ENCODE assay signal across 14 cellular contexts in genomic region chr10:52949899-52950298, GRCh38.
DNase-seq lines count a peak whose midpoint lies in the region; ATAC-seq and TF ChIP-seq lines count a peak whose summit lies in the region.
"Had no signal": no experiment of that assay in that cellular context is flagged by ENCODE, and none has a peak within 500 bp of the region (broad histone marks: within the 10 kb centered on the region; RNA-seq: fewer than 3 reads in every experiment).

No MANE protein-coding gene starts in this region.

- peak overlapping the region; percentile 53 for H3K4me3 Mint-ChIP-seq in type B pancreatic cell
- H3K4me3 Mint-ChIP-seq: activated CD8-positive, alpha-beta memory T cell treated with anti-CD3 and anti-CD28 coated beads, Interleukin-2, amount 10 ng/mL, durations not matched to agents 7 days and 5 days; activated naive CD4-positive, alpha-beta T cell treated with anti-CD3 and anti-CD28 coated beads for 36 hours had no signal

- H3K36me3 ChIP-seq in SK-N-SH (replicated peaks in 1 of 2; ENCODE audit: control insufficient read depth in 1 of 2, insufficient read depth in 2 of 2, low read length in 1 of 2) = no peaks in the 10 kb centered on the region
- H3K36me3 ChIP-seq: lower lobe of right lung, tibial nerve had no signal

- H3K9me3 Mint-ChIP-seq in type B pancreatic cell = no peaks in the 10 kb centered on the region
- H3K9me3 Mint-ChIP-seq: activated naive CD4-positive, alpha-beta T cell treated with anti-CD3 and anti-CD28 coated beads for 36 hours had no signal

- no peaks in the 10 kb centered on the region for H3K9me3 ChIP-seq in SK-N-SH
- H3K9me3 ChIP-seq: lower lobe of right lung, tibial nerve had no signal

- H3K79me2 ChIP-seq in SK-N-SH (ENCODE audit: insufficient read depth) = no peaks in the 10 kb centered on the region

- no peaks in the 10 kb centered on the region for H3K4me1 ChIP-seq in SK-N-SH (ENCODE audit: control insufficient read depth in 1 of 2, insufficient read depth in 2 of 2, low read depth in 1 of 2, low read length in 1 of 2)
- H3K4me1 ChIP-seq: lower lobe of right lung, tibial nerve had no signal

- no peaks in the 10 kb centered on the region for H3K27me3 Mint-ChIP-seq in type B pancreatic cell
- H3K27me3 Mint-ChIP-seq: activated CD8-positive, alpha-beta memory T cell treated with anti-CD3 and anti-CD28 coated beads, Interleukin-2, amount 10 ng/mL, durations not matched to agents 7 days and 5 days had no signal

- no peak overlapping the region for H3K27ac ChIP-seq in SK-N-SH (ENCODE audit: low read depth in 2 of 2, low read length in 1 of 2)
- H3K27ac ChIP-seq: lower lobe of right lung, tibial nerve had no signal

- H3K9ac ChIP-seq in SK-N-SH = no peak overlapping the region

- H3F3A ChIP-seq in SK-N-SH (replicated peaks; ENCODE audit: insufficient read depth) = no peaks in the 10 kb centered on the region

- H3K4me2 ChIP-seq in SK-N-SH = no peak overlapping the region

- H3K4me3 ChIP-seq in SK-N-SH (ENCODE audit: low read depth in 2 of 2, low read length in 1 of 2) = no peak overlapping the region
- H3K4me3 ChIP-seq: lower lobe of right lung, tibial nerve had no signal

- DNase-seq in SK-N-SH (no peak), SK-MEL-5 (ENCODE audit: low read depth, low spot score) (peak; percentile 0), kidney glomerular epithelial cell (lab: John Stamatoyannopoulos, UW) (peak; percentile 51), type B pancreatic cell (ENCODE audit: extremely low spot score, unreplicated experiment) (no peak), NCI-H2196 (lab: John Stamatoyannopoulos, UW; ENCODE audit: unreplicated experiment) (no peak), cerebellar nuclear complex (lab: John Stamatoyannopoulos, UW) (no peak), AG20443 (ENCODE audit: low spot score) (no peak)
- DNase-seq: activated CD8-positive, alpha-beta memory T cell treated with anti-CD3 and anti-CD28 coated beads, Interleukin-2, amount 10 ng/mL, durations not matched to agents 7 days and 5 days; activated naive CD4-positive, alpha-beta T cell treated with anti-CD3 and anti-CD28 coated beads for 36 hours; glutamatergic neuron; lower lobe of right lung; NCI-H2171 treated with DMSO at 0.1 percent for 48 hours had no signal

- in situ Hi-C loops in SK-MEL-5 (cut with HindIII; ENCODE audit: low pct_unique_long_range_greater_than_20kb, low sequenced_read_pairs) = no loop called here

- CTCF ChIA-PET in SK-N-SH (lab: Yijun Ruan, JAX) = no interaction called here

- ATAC-seq in SK-N-SH treated with all-trans-retinoic acid at 6 μM for 48 hours = no peak
- ATAC-seq: activated CD8-positive, alpha-beta memory T cell treated with anti-CD3 and anti-CD28 coated beads, Interleukin-2, amount 10 ng/mL, durations not matched to agents 7 days and 5 days; lower lobe of right lung had no signal

- peaks cover 8% of the 10 kb centered on the region for H3K36me3 Mint-ChIP-seq in type B pancreatic cell
- H3K36me3 Mint-ChIP-seq: activated CD8-positive, alpha-beta memory T cell treated with anti-CD3 and anti-CD28 coated beads, Interleukin-2, amount 10 ng/mL, durations not matched to agents 7 days and 5 days had no signal

- H2AFZ ChIP-seq in SK-N-SH (ENCODE audit: low read depth) = no peak overlapping the region

- no peak for TF ChIP-seq EP300 in SK-N-SH (IDR thresholded peaks at IDR 0.05; ENCODE audit: borderline replicate concordance in 1 of 2, low read depth in 1 of 2, low read length in 1 of 2)

- H3K27me3 ChIP-seq in SK-N-SH (ENCODE audit: insufficient read depth) = 0 out of 2 replicates have a peak, but pooled peaks cover 4% of the 10 kb centered on the region
- H3K27me3 ChIP-seq: tibial nerve had no signal

- no peaks in the 10 kb centered on the region for H3K9me2 ChIP-seq in SK-N-SH

- 43% methylated on average over 12 of the region's 13 CpGs for WGBS in SK-N-SH (ENCODE audit: low lambda C conversion rate)

- H3K4me1 Mint-ChIP-seq in type B pancreatic cell (ENCODE audit: unreplicated experiment) = peaks cover 9% of the 10 kb centered on the region
- H3K4me1 Mint-ChIP-seq: activated CD8-positive, alpha-beta memory T cell treated with anti-CD3 and anti-CD28 coated beads, Interleukin-2, amount 10 ng/mL, durations not matched to agents 7 days and 5 days had no signal

- peak; percentile 31; the same call in 1 of the 2 replicates for TF ChIP-seq RAD21 in SK-N-SH (IDR thresholded peaks at IDR 0.05; ENCODE audit: low read length)

- TF ChIP-seq CTCF in SK-N-SH (IDR thresholded peaks at IDR 0.05) (0 out of 2 replicates have a peak, but pooled peaks have one; percentile 13), type B pancreatic cell (conservative IDR thresholded peaks at IDR 0.05) (peak; percentile 34)

- H3K27ac Mint-ChIP-seq in type B pancreatic cell = no peak overlapping the region
- H3K27ac Mint-ChIP-seq: activated CD8-positive, alpha-beta memory T cell treated with anti-CD3 and anti-CD28 coated beads, Interleukin-2, amount 10 ng/mL, durations not matched to agents 7 days and 5 days; activated naive CD4-positive, alpha-beta T cell treated with anti-CD3 and anti-CD28 coated beads for 36 hours had no signal

- POLR2A ChIA-PET in SK-N-SH (lab: Yijun Ruan, JAX) = no interaction called here

- H4K20me1 ChIP-seq in SK-N-SH (ENCODE audit: insufficient read depth) = no peaks in the 10 kb centered on the region

TF ChIP-seq in SK-N-SH, 30 proteins besides CTCF, POLR2A, EP300 and RAD21 (continues in another document):
- TF ChIP-seq EZH2phosphoT487 (IDR thresholded peaks at IDR 0.05; ENCODE audit: borderline replicate concordance, low read depth) (no peak), MEF2A (IDR thresholded peaks at IDR 0.05; ENCODE audit: borderline replicate concordance, low read depth) (no peak), JUND (IDR thresholded peaks at IDR 0.05) (no peak), TEAD4 (IDR thresholded peaks at IDR 0.05; ENCODE audit: borderline replicate concordance, insufficient read depth) (no peak), GATA2 (CRISPR knock-in tag; IDR thresholded peaks at IDR 0.05) (no peak), YY1 (IDR thresholded peaks at IDR 0.05; ENCODE audit: low read depth) (no peak), IRF3 (IDR thresholded peaks at IDR 0.05; ENCODE audit: low read depth, low read length) (no peak), RFX5 (IDR thresholded peaks at IDR 0.05; ENCODE audit: low read length) (no peak), RXRA (IDR thresholded peaks at IDR 0.05; ENCODE audit: borderline replicate concordance, low read depth) (no peak), SMC3 (IDR thresholded peaks at IDR 0.05; ENCODE audit: low read depth, low read length) (no peak)

TF ChIP-seq in SK-N-SH treated with all-trans-retinoic acid at 6 μM for 48 hours, 23 proteins besides CTCF, POLR2A, EP300 and RAD21:
- TF ChIP-seq CSDC2 (CRISPR knock-in tag; IDR thresholded peaks at IDR 0.05) = no peak
- TF ChIP-seq TCF4 (CRISPR knock-in tag; IDR thresholded peaks at IDR 0.05; ENCODE audit: borderline replicate concordance) = no peak
- TF ChIP-seq ZFP3 (CRISPR knock-in tag; IDR thresholded peaks at IDR 0.05) = no peak
- no peak for TF ChIP-seq ZFP30 (CRISPR knock-in tag; IDR thresholded peaks at IDR 0.05)
- TF ChIP-seq, protein P1, sequence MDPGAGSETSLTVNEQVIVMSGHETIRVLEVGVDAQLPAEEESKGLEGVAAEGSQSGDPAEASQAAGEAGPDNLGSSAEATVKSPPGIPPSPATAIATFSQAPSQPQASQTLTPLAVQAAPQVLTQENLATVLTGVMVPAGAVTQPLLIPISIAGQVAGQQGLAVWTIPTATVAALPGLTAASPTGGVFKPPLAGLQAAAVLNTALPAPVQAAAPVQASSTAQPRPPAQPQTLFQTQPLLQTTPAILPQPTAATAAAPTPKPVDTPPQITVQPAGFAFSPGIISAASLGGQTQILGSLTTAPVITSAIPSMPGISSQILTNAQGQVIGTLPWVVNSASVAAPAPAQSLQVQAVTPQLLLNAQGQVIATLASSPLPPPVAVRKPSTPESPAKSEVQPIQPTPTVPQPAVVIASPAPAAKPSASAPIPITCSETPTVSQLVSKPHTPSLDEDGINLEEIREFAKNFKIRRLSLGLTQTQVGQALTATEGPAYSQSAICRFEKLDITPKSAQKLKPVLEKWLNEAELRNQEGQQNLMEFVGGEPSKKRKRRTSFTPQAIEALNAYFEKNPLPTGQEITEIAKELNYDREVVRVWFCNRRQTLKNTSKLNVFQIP (CRISPR knock-in tag; IDR thresholded peaks at IDR 0.05; ENCODE audit: borderline replicate concordance, low read depth) = no peak
- no peak for TF ChIP-seq GLIS3 (CRISPR knock-in tag; IDR thresholded peaks at IDR 0.05)
- no peak for TF ChIP-seq ZNF70 (CRISPR knock-in tag; IDR thresholded peaks at IDR 0.05)
- TF ChIP-seq PPARA (CRISPR knock-in tag; IDR thresholded peaks at IDR 0.05; ENCODE audit: borderline replicate concordance) = no peak

Comparison
In these comparisons a context has a peak if more than half of its experiments do, and no peak if none do; other contexts are left out.
1. DNase-seq: peak in SK-MEL-5 (single experiment) and kidney glomerular epithelial cell (single experiment); none in SK-N-SH (single experiment), type B pancreatic cell (single experiment), NCI-H2196 (single experiment), cerebellar nuclear complex (0 of 2) and AG20443 (single experiment).